13 cellular contexts compared by ENCODE assay signal in the genomic region with DNA sequence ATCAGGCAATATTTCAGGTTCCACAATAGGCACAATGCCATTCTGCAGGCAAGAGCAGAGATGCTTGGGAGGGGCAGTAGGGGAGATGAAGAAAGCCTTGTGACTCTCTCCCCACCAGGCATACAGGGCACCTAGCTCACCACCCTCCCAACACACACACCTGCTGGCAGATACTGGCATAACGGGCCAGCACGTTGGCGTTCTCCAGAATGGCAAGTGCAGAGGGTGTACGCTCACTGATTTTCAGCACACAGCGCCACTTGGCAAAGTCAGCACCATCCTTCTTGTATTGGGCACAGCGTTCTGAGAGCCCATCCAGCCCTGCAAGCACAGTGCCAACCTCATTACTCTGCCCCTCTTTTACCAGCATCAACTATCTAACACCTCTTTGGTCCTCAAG. TPM values are rescaled to one million over a fixed set of nuclear protein-coding genes. Genes with fewer than 3 reads are reported as not detected.
DNase-seq lines count a peak whose midpoint lies in the region; ATAC-seq and TF ChIP-seq lines count a peak whose summit lies in the region.
"Had no signal": no experiment of that assay in that cellular context is flagged by ENCODE, and none has a peak within 500 bp of the region (broad histone marks: within the 10 kb centered on the region; RNA-seq: fewer than 3 reads in every experiment).

No MANE protein-coding gene starts in this region.

- no peaks in the 10 kb centered on the region for H3F3A ChIP-seq in neural cell (ENCODE audit: insufficient read depth, low read length, poor library complexity, severe bottlenecking)

- H2AFZ ChIP-seq in neural cell (ENCODE audit: low read depth, low read length): no peak overlapping the region

- ATAC-seq in activated naive CD4-positive, alpha-beta T cell treated with anti-CD3 and anti-CD28 coated beads, Interleukin-2, amount 50 U/mL, for 72 hours: no peak
- ATAC-seq in GM18519 (IDR thresholded peaks at IDR 0.05; ENCODE audit: low FRiP score, unreplicated experiment): no peak
- ATAC-seq: body of pancreas had no signal

- no peaks in the 10 kb centered on the region for H4K20me1 ChIP-seq in neural cell (ENCODE audit: insufficient read depth)

- H3K36me3 ChIP-seq in neural cell (ENCODE audit: insufficient read depth, low read length): no peaks in the 10 kb centered on the region

- H3K27me3 Mint-ChIP-seq in activated naive CD4-positive, alpha-beta T cell treated with anti-CD3 and anti-CD28 coated beads for 36 hours (ENCODE audit: low read depth): no peaks in the 10 kb centered on the region

- intact Hi-C loops in activated naive CD4-positive, alpha-beta T cell treated with anti-CD3 and anti-CD28 coated beads for 36 hours (cut with micrococcal nuclease): loop anchor here (5.0 to 10.0 kb wide), 4 partner anchors 237 to 530 kb away; a partner anchor contains a TSS

- peak; percentile 13 for DNase-seq in activated naive CD4-positive, alpha-beta T cell treated with anti-CD3 and anti-CD28 coated beads for 36 hours
- DNase-seq in activated naive CD4-positive, alpha-beta T cell treated with anti-CD3 and anti-CD28 coated beads, Interleukin-2, amount 50 U/mL, for 72 hours (ENCODE audit: low spot score in 2 of 2): no peak
- DNase-seq in activated naive CD4-positive, alpha-beta T cell treated with anti-CD3 and anti-CD28 coated beads, Interleukin-2, amount 50 U/mL, for 16 hours: peak; percentile 38
- DNase-seq in medulla oblongata (ENCODE audit: extremely low spot score): no peak
- DNase-seq in stimulated activated CD4-positive, alpha-beta T cell treated with anti-CD3 and anti-CD28 coated beads, Interleukin-4, amount 100 ng/mL, for 4 hours: no peak
- DNase-seq: BE2C, body of pancreas, GOT3, NCI-H2081, WERI-Rb-1 had no signal

- no peak overlapping the region for H3K4me2 ChIP-seq in neural cell (ENCODE audit: low read length)

- H3K27ac ChIP-seq in neural cell (ENCODE audit: low read length): no peak overlapping the region
- H3K27ac ChIP-seq: body of pancreas, WERI-Rb-1 had no signal

- H3K4me3 Mint-ChIP-seq in activated naive CD4-positive, alpha-beta T cell treated with anti-CD3 and anti-CD28 coated beads for 36 hours: no peak overlapping the region

- no peaks in the 10 kb centered on the region for H3K9me2 ChIP-seq in neural cell (ENCODE audit: insufficient read depth, low read length)

- H3K27ac Mint-ChIP-seq in activated naive CD4-positive, alpha-beta T cell treated with anti-CD3 and anti-CD28 coated beads for 36 hours: no peak overlapping the region
- H3K27ac Mint-ChIP-seq in activated naive CD4-positive, alpha-beta T cell treated with anti-CD3 and anti-CD28 coated beads, Interleukin-2, amount 50 U/mL, for 72 hours: no peak overlapping the region

- peaks cover 27% of the 10 kb centered on the region for H3K36me3 Mint-ChIP-seq in activated naive CD4-positive, alpha-beta T cell treated with anti-CD3 and anti-CD28 coated beads for 36 hours (ENCODE audit: low read depth)
- peaks cover 20 to 46% of the 10 kb centered on the region in 2 donors for H3K36me3 Mint-ChIP-seq in activated naive CD4-positive, alpha-beta T cell treated with anti-CD3 and anti-CD28 coated beads, Interleukin-2, amount 50 U/mL, for 72 hours

- CTCF ChIA-PET in activated naive CD4-positive, alpha-beta T cell treated with anti-CD3 and anti-CD28 coated beads for 36 hours (lab: Charles Lee): interaction anchor here (0.6 kb wide), 1 partner anchor 28 kb away, joined by 3 read pairs; no protein-coding TSS in a partner anchor

- peaks cover 11% of the 10 kb centered on the region for H3K79me2 ChIP-seq in neural cell (replicated peaks; ENCODE audit: insufficient read depth, low read length)

- H3K27me3 ChIP-seq in neural cell (ENCODE audit: insufficient read depth, low read depth, low read length): no peaks in the 10 kb centered on the region
- H3K27me3 ChIP-seq: BE2C, body of pancreas had no signal

- TF ChIP-seq CTCF in GM12875 (IDR thresholded peaks at IDR 0.05; ENCODE audit: borderline replicate concordance, insufficient read depth, low read depth, low read length) (0 out of 2 replicates have a peak, but pooled peaks have one; percentile 16), neural cell (IDR thresholded peaks at IDR 0.05; ENCODE audit: poor library complexity, severe bottlenecking) (peak; percentile 14)

- TF ChIP-seq EP300 in neural cell (conservative IDR thresholded peaks at IDR 0.05; ENCODE audit: poor library complexity, severe bottlenecking): no peak

- no peaks in the 10 kb centered on the region for H3K9me3 ChIP-seq in neural cell (ENCODE audit: low read length)
- H3K9me3 ChIP-seq: BE2C, body of pancreas had no signal

- H3K4me1 Mint-ChIP-seq in activated naive CD4-positive, alpha-beta T cell treated with anti-CD3 and anti-CD28 coated beads for 36 hours (ENCODE audit: low read depth): peaks cover 41% of the 10 kb centered on the region

- no peaks in the 10 kb centered on the region for H3K9me3 Mint-ChIP-seq in activated naive CD4-positive, alpha-beta T cell treated with anti-CD3 and anti-CD28 coated beads for 36 hours
- no peaks in the 10 kb centered on the region for H3K9me3 Mint-ChIP-seq in activated naive CD4-positive, alpha-beta T cell treated with anti-CD3 and anti-CD28 coated beads, Interleukin-2, amount 50 U/mL, for 72 hours

- H3K9ac ChIP-seq in neural cell (ENCODE audit: low read length): no peak overlapping the region

- TF ChIP-seq RAD21 in neural cell (conservative IDR thresholded peaks at IDR 0.05): no peak

- H3K4me3 ChIP-seq in GM12875 (ENCODE audit: low read depth, low read length): no peak overlapping the region
- H3K4me3 ChIP-seq in neural cell (ENCODE audit: low read length): no peak overlapping the region
- H3K4me3 ChIP-seq: body of pancreas had no signal

TF ChIP-seq in neural cell, 6 proteins besides CTCF, POLR2A, EP300 and RAD21:
- TF ChIP-seq, protein P1, sequence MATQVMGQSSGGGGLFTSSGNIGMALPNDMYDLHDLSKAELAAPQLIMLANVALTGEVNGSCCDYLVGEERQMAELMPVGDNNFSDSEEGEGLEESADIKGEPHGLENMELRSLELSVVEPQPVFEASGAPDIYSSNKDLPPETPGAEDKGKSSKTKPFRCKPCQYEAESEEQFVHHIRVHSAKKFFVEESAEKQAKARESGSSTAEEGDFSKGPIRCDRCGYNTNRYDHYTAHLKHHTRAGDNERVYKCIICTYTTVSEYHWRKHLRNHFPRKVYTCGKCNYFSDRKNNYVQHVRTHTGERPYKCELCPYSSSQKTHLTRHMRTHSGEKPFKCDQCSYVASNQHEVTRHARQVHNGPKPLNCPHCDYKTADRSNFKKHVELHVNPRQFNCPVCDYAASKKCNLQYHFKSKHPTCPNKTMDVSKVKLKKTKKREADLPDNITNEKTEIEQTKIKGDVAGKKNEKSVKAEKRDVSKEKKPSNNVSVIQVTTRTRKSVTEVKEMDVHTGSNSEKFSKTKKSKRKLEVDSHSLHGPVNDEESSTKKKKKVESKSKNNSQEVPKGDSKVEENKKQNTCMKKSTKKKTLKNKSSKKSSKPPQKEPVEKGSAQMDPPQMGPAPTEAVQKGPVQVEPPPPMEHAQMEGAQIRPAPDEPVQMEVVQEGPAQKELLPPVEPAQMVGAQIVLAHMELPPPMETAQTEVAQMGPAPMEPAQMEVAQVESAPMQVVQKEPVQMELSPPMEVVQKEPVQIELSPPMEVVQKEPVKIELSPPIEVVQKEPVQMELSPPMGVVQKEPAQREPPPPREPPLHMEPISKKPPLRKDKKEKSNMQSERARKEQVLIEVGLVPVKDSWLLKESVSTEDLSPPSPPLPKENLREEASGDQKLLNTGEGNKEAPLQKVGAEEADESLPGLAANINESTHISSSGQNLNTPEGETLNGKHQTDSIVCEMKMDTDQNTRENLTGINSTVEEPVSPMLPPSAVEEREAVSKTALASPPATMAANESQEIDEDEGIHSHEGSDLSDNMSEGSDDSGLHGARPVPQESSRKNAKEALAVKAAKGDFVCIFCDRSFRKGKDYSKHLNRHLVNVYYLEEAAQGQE (IDR thresholded peaks at IDR 0.05; ENCODE audit: borderline replicate concordance): no peak
- no peak for TF ChIP-seq POLR2AphosphoS5 (IDR thresholded peaks at IDR 0.05)
- TF ChIP-seq TAF1 (IDR thresholded peaks at IDR 0.05; ENCODE audit: low read depth): no peak
- TF ChIP-seq SMC3 (conservative IDR thresholded peaks at IDR 0.05; ENCODE audit: poor library complexity): no peak
- no peak for TF ChIP-seq MXI1 (conservative IDR thresholded peaks at IDR 0.05; ENCODE audit: poor library complexity, severe bottlenecking)
- no peak for TF ChIP-seq EZH2 (IDR thresholded peaks at IDR 0.05; ENCODE audit: borderline replicate concordance, insufficient read depth, low read length, poor library complexity, severe bottlenecking)

RNA-seq across cellular contexts. Expression of a gene that starts 2.2 kb away (rescaled TPM):
- total RNA-seq in activated naive CD4-positive, alpha-beta T cell treated with anti-CD3 and anti-CD28 coated beads for 36 hours: 10 to 100 TPM; 65.6 to 66.2 TPM
- total RNA-seq in activated naive CD4-positive, alpha-beta T cell treated with anti-CD3 and anti-CD28 coated beads, Interleukin-2, amount 50 U/mL, for 72 hours: 100 to 1,000 TPM in 1 of 2 donors, 10 to 100 TPM in 1; 41.6 to 220 TPM
- 3.6 and 4.0 TPM in 2 replicates for polyA plus RNA-seq in neural cell
- polyA minus RNA-seq in neural cell: 1.7 and 3.5 TPM in 2 replicates

RNA-seq across cellular contexts. Expression of a gene that starts 3.2 kb away (rescaled TPM):
- total RNA-seq in activated naive CD4-positive, alpha-beta T cell treated with anti-CD3 and anti-CD28 coated beads for 36 hours: 10 to 100 TPM; 34.8 to 36.0 TPM
- 10 to 100 TPM; 39.6 to 44.1 TPM for total RNA-seq in activated naive CD4-positive, alpha-beta T cell treated with anti-CD3 and anti-CD28 coated beads, Interleukin-2, amount 50 U/mL, for 72 hours
- polyA plus RNA-seq in neural cell: 37.6 and 58.5 TPM in 2 replicates
- 38.0 and 43.5 TPM in 2 replicates for polyA minus RNA-seq in neural cell

RNA-seq across cellular contexts. Expression of a gene that starts 22.1 kb away (rescaled TPM):
- 10 to 100 TPM; 48.6 to 50.3 TPM for total RNA-seq in activated naive CD4-positive, alpha-beta T cell treated with anti-CD3 and anti-CD28 coated beads for 36 hours
- 10 to 100 TPM; 53.0 to 56.6 TPM for total RNA-seq in activated naive CD4-positive, alpha-beta T cell treated with anti-CD3 and anti-CD28 coated beads, Interleukin-2, amount 50 U/mL, for 72 hours
- polyA plus RNA-seq in neural cell: 218 and 231 TPM in 2 replicates
- polyA minus RNA-seq in neural cell: 72.8 and 73.2 TPM in 2 replicates

RNA-seq across cellular contexts. Expression of a gene that starts 24.3 kb away (rescaled TPM):
- total RNA-seq in activated naive CD4-positive, alpha-beta T cell treated with anti-CD3 and anti-CD28 coated beads for 36 hours: 100 to 1,000 TPM; 210 to 216 TPM
- 100 to 1,000 TPM; 150 to 326 TPM for total RNA-seq in activated naive CD4-positive, alpha-beta T cell treated with anti-CD3 and anti-CD28 coated beads, Interleukin-2, amount 50 U/mL, for 72 hours
- 19.9 and 21.2 TPM in 2 replicates for polyA plus RNA-seq in neural cell
- polyA minus RNA-seq in neural cell: 10.7 and 10.8 TPM in 2 replicates

RNA-seq across cellular contexts. Expression of a gene that starts 39.4 kb away (rescaled TPM):
- 10 to 100 TPM; 15.6 TPM for total RNA-seq in activated naive CD4-positive, alpha-beta T cell treated with anti-CD3 and anti-CD28 coated beads for 36 hours
- total RNA-seq in activated naive CD4-positive, alpha-beta T cell treated with anti-CD3 and anti-CD28 coated beads, Interleukin-2, amount 50 U/mL, for 72 hours: 10 to 100 TPM; 29.7 to 32.2 TPM
- 45.7 and 47.5 TPM in 2 replicates for polyA plus RNA-seq in neural cell
- 25.8 and 27.6 TPM in 2 replicates for polyA minus RNA-seq in neural cell

Comparison
In these comparisons a context has a peak if more than half of its experiments do, and no peak if none do; other contexts are left out.
1. DNase-seq: peak in activated naive CD4-positive, alpha-beta T cell treated with anti-CD3 and anti-CD28 coated beads for 36 hours (single experiment) and activated naive CD4-positive, alpha-beta T cell treated with anti-CD3 and anti-CD28 coated beads, Interleukin-2, amount 50 U/mL, for 16 hours (single experiment); none in activated naive CD4-positive, alpha-beta T cell treated with anti-CD3 and anti-CD28 coated beads, Interleukin-2, amount 50 U/mL, for 72 hours (0 of 2), medulla oblongata (single experiment) and stimulated activated CD4-positive, alpha-beta T cell treated with anti-CD3 and anti-CD28 coated beads, Interleukin-4, amount 100 ng/mL, for 4 hours (0 of 2).